In the genomic region with DNA sequence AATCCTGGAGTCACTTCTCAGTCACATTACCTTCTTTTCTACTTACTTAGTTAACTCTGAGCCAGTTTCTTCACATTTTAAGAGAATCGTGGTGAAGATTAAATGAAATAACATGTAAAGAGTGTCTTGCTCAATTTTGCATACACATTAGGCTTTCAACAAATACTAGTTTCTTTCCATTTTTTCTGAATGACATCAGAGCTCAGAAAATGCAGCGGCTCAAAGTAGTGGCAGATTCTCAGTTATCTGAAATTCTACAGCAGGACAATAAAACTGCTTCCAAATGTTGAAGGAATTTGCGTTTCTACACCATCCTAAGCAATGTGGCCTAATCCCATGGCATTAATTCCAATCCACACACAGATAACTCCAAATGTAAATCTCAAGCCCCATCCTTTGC, we compare ENCODE assay signal across 17 cellular contexts.
DNase-seq lines count a peak whose midpoint lies in the region; ATAC-seq, FAIRE-seq and TF ChIP-seq lines count a peak whose summit lies in the region.
"Had no signal": no experiment of that assay in that cellular context is flagged by ENCODE, and none has a peak within 500 bp of the region (broad histone marks: within the 10 kb centered on the region; RNA-seq: fewer than 3 reads in every experiment).

No MANE protein-coding gene starts in this region.

- no peak overlapping the region for H2AFZ ChIP-seq in GM23248

- no peaks in the 10 kb centered on the region for H3K79me2 ChIP-seq in GM23248 (ENCODE audit: insufficient read depth)

- no peaks in the 10 kb centered on the region for H3K36me3 ChIP-seq in GM23248 (ENCODE audit: low read depth)

- H3K9me3 ChIP-seq in A549 = no peaks in the 10 kb centered on the region
- H3K9me3 ChIP-seq in GM23248 (ENCODE audit: low read depth) = no peaks in the 10 kb centered on the region

- peaks cover 13% of the 10 kb centered on the region for H3K4me1 Mint-ChIP-seq in glutamatergic neuron (ENCODE audit: low read depth, unreplicated experiment)

- H3K9me2 ChIP-seq in GM23248 (ENCODE audit: insufficient read depth) = no peaks in the 10 kb centered on the region

- TF ChIP-seq EP300 in A549 (IDR thresholded peaks at IDR 0.05) = no peak

- in situ Hi-C loops in GM23248 (cut with MboI) = no loop called here

- no peak overlapping the region for H3K4me3 ChIP-seq in A549
- no peak overlapping the region for H3K4me3 ChIP-seq in GM23248

- no peak for TF ChIP-seq CTCF in A549 (IDR thresholded peaks at IDR 0.05)
- no peak for TF ChIP-seq CTCF in glutamatergic neuron (IDR thresholded peaks at IDR 0.05; ENCODE audit: partially characterized antibody, unreplicated experiment)

- H3K27ac Mint-ChIP-seq in glutamatergic neuron (ENCODE audit: unreplicated experiment) = peak overlapping the region; percentile 26
- H3K27ac Mint-ChIP-seq: CD4-positive, alpha-beta T cell had no signal

- DNase-seq in A549 (ENCODE audit: low read depth in 1 of 2, low spot score in 1 of 2) (no peak), GM23248 (peak; percentile 15), amniotic epithelial cell (ENCODE audit: low read depth) (peak; percentile 1), glutamatergic neuron (no peak), NCI-H1417 treated with DMSO at 0.1 percent for 48 hours (lab: John Stamatoyannopoulos, UW) (no peak), NCI-H1694 (lab: John Stamatoyannopoulos, UW) (no peak)
- DNase-seq: C1 segment of cervical spinal cord; Calu3; CD4-positive, alpha-beta T cell; DMS 273 treated with DMSO at 0.1 percent for 48 hours had no signal

- ATAC-seq in A549 (no peak), GM21367 (IDR thresholded peaks at IDR 0.05; ENCODE audit: unreplicated experiment) (no peak), HG03432 (IDR thresholded peaks at IDR 0.05; ENCODE audit: unreplicated experiment) (no peak)
- ATAC-seq: HCT116 had no signal

- H4K20me1 ChIP-seq in GM23248 (ENCODE audit: insufficient read depth) = no peaks in the 10 kb centered on the region

- H3F3A ChIP-seq in GM23248 (ENCODE audit: insufficient read depth) = peaks cover 14% of the 10 kb centered on the region; the same call in 1 of the 2 replicates

- H3K4me2 ChIP-seq in A549 (no peak overlapping the region), GM23248 (ENCODE audit: unreplicated experiment) (no peak overlapping the region)

- peaks cover 4% of the 10 kb centered on the region for H3K36me3 Mint-ChIP-seq in glutamatergic neuron (ENCODE audit: unreplicated experiment)

- no peak overlapping the region for H3K4me3 Mint-ChIP-seq in glutamatergic neuron (ENCODE audit: unreplicated experiment)
- H3K4me3 Mint-ChIP-seq: CD4-positive, alpha-beta T cell had no signal

- H3K4me1 ChIP-seq in A549 = peaks cover 11% of the 10 kb centered on the region; the same call in 2 of the 3 replicates
- H3K4me1 ChIP-seq in GM23248 (ENCODE audit: insufficient read depth) = peaks cover 4% of the 10 kb centered on the region

- no peaks in the 10 kb centered on the region for H3K27me3 ChIP-seq in GM23248 (replicated peaks; ENCODE audit: insufficient read depth)

- TF ChIP-seq RAD21 in A549 (conservative IDR thresholded peaks at IDR 0.05 in 1 of 2, IDR thresholded peaks at IDR 0.05 in 1 of 2) = no peak

- POLR2A ChIA-PET in A549 (lab: Yijun Ruan, JAX) = no interaction called here

- peak; percentile 23 for FAIRE-seq in A549 (lab: Jason Lieb, UNC)
- FAIRE-seq: G401.6, GM19239, H54 had no signal

- H3K9me3 Mint-ChIP-seq in glutamatergic neuron (ENCODE audit: unreplicated experiment) = peaks cover 3% of the 10 kb centered on the region

- no peak overlapping the region for H3K27ac ChIP-seq in A549
- H3K27ac ChIP-seq in GM23248 = no peak overlapping the region
- H3K27ac ChIP-seq: 22Rv1 had no signal

- TF ChIP-seq POLR2A in A549 (IDR thresholded peaks at IDR 0.05; ENCODE audit: low read length) = no peak

- WGBS in A549 (ENCODE audit: missing lambda C conversion rate) = 88% methylated on average over 3 of the region's 3 CpGs
- 58 to 59% methylated on average over 3 of the region's 3 CpGs for WGBS in GM23248 (ENCODE audit: low coverage in 1 of 2, low lambda C conversion rate in 2 of 2, missing lambda C conversion rate in 2 of 2), 2 experiments

- no peak overlapping the region for H3K9ac ChIP-seq in GM23248

- CTCF ChIA-PET in A549 (lab: Yijun Ruan, JAX) = no interaction called here

- H3K27me3 Mint-ChIP-seq in glutamatergic neuron (ENCODE audit: unreplicated experiment) = no peaks in the 10 kb centered on the region
- H3K27me3 Mint-ChIP-seq: CD4-positive, alpha-beta T cell had no signal

TF ChIP-seq in A549, 52 proteins besides CTCF, POLR2A, EP300 and RAD21:
- TF ChIP-seq HDAC2 (IDR thresholded peaks at IDR 0.05) = no peak

Comparison
In these comparisons a context has a peak if more than half of its experiments do, and no peak if none do; other contexts are left out.
1. DNase-seq: peak in GM23248 (single experiment) and amniotic epithelial cell (single experiment); none in A549 (0 of 2), glutamatergic neuron (single experiment), NCI-H1417 treated with DMSO at 0.1 percent for 48 hours (single experiment) and NCI-H1694 (single experiment).